ENCODE assay signal across 1 cellular context in the genomic region with DNA sequence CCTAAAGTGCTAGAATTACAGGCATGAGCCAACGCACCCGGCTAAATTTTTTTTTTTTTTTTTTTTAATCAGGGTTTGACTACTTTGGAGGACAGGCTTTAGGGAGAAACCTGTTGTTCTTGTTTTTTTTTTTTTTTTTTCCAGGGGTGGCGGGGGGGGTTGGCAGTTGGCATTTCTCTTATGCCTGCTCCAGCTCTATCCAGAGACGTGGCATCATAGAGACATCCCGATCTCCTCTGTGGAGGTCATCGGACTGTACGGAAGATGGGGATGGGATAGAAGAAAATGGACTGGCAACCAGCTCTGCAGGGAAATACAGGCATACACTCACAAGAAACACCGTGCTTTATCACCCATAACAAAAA.
TF ChIP-seq lines count a peak whose summit lies in the region.

No MANE protein-coding gene starts in this region.

TF ChIP-seq in K562, 482 proteins besides CTCF, POLR2A, EP300 and RAD21 (continued from another document):
- TF ChIP-seq, protein P1, sequence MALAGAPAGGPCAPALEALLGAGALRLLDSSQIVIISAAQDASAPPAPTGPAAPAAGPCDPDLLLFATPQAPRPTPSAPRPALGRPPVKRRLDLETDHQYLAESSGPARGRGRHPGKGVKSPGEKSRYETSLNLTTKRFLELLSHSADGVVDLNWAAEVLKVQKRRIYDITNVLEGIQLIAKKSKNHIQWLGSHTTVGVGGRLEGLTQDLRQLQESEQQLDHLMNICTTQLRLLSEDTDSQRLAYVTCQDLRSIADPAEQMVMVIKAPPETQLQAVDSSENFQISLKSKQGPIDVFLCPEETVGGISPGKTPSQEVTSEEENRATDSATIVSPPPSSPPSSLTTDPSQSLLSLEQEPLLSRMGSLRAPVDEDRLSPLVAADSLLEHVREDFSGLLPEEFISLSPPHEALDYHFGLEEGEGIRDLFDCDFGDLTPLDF (CRISPR knock-in tag; IDR thresholded peaks at IDR 0.05) = no peak
- TF ChIP-seq DIDO1 (tag; IDR thresholded peaks at IDR 0.05; ENCODE audit: low read depth) (no peak), POLR2B (IDR thresholded peaks at IDR 0.05; ENCODE audit: low read depth, partially characterized antibody) (no peak)
- TF ChIP-seq, protein P2, sequence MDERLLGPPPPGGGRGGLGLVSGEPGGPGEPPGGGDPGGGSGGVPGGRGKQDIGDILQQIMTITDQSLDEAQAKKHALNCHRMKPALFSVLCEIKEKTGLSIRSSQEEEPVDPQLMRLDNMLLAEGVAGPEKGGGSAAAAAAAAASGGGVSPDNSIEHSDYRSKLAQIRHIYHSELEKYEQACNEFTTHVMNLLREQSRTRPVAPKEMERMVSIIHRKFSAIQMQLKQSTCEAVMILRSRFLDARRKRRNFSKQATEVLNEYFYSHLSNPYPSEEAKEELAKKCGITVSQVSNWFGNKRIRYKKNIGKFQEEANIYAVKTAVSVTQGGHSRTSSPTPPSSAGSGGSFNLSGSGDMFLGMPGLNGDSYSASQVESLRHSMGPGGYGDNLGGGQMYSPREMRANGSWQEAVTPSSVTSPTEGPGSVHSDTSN (CRISPR knock-in tag; IDR thresholded peaks at IDR 0.05; ENCODE audit: low read depth) = no peak
- TF ChIP-seq, protein P2 (tag; conservative IDR thresholded peaks at IDR 0.05; ENCODE audit: low read depth) = no peak
